ENCODE assay signal across 14 cellular contexts in the genomic region with DNA sequence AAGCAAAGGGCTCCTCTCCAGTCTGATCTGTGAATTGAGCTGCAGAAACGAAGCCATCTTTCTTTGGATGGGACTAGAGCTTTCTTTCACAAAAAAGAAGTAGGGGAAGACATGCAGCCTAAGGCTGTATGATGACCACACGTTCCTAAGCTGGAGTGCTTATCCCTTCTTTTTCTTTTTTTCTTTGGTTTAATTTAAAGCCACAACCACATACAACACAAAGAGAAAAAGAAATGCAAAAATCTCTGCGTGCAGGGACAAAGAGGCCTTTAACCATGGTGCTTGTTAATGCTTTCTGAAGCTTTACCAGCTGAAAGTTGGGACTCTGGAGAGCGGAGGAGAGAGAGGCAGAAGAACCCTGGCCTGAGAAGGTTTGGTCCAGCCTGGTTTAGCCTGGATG.
A peak's percentile ranks its signal among the peaks of the same experiment; 100 is the strongest.
DNase-seq lines count a peak whose midpoint lies in the region; ATAC-seq and TF ChIP-seq lines count a peak whose summit lies in the region.
"Had no signal": no experiment of that assay in that cellular context is flagged by ENCODE, and none has a peak within 500 bp of the region (broad histone marks: within the 10 kb centered on the region; RNA-seq: fewer than 3 reads in every experiment).

No MANE protein-coding gene starts in this region.

- ATAC-seq in T-cell (replicated peaks in 1 of 4), result no peak
- ATAC-seq: A549, GM23338 had no signal

- H3K27me3 Mint-ChIP-seq in T-cell, result no peaks in the 10 kb centered on the region

- no TSS peak for BruUV-seq in mammary epithelial cell (replicated peaks; lab: Mats Ljungman, UMichigan)

- intact Hi-C loops in breast epithelium (cut with DNase I; ENCODE audit: low total_unique reads), result no loop called here
- intact Hi-C loops in mammary epithelial cell (cut with micrococcal nuclease), result no loop called here

- H3K4me2 ChIP-seq in mammary epithelial cell (ENCODE audit: insufficient read depth, low read depth, low read length), result no peak overlapping the region
- H3K4me2 ChIP-seq: A549; BLaER1 treated with 17β-estradiol and CSF1 and Interleukin-3, amounts not matched to agents 10 nM and 100 nM; GM23338 had no signal

- CTCF ChIA-PET in mammary epithelial cell (lab: Charles Lee; ENCODE audit: low non-redundant PET), result interaction anchor here (0.8 kb wide), 1 partner anchor 251 kb away, joined by 5 read pairs; no protein-coding TSS in a partner anchor
- CTCF ChIA-PET in T-cell (lab: Charles Lee), result interaction anchor here (0.7 to 1.6 kb wide), 2 partner anchors 25 to 468 kb away, joined by 5 to 7 read pairs; no protein-coding TSS in a partner anchor

- in situ Hi-C loops in mammary epithelial cell (cut with MboI; ENCODE audit: low sequenced_read_pairs in 2 of 2), result loop anchor here (25.0 kb wide), 2 partner anchors 365 to 665 kb away; no protein-coding TSS in a partner anchor

- 66% methylated on average over 4 of the region's 4 CpGs for WGBS in mammary epithelial cell (ENCODE audit: low coverage, missing lambda C conversion rate)

- H3K27ac Mint-ChIP-seq in T-cell, result peak overlapping the region; percentile 18 to 29
- H3K27ac Mint-ChIP-seq: GM23338 had no signal

- TF ChIP-seq POLR2A in breast epithelium (IDR thresholded peaks at IDR 0.05), result no peak

- DNase-seq in breast epithelium (ENCODE audit: low spot score in 2 of 2) (no peak), mammary epithelial cell (no peak), T-cell (no peak), inferior parietal cortex (ENCODE audit: extremely low spot score) (peak; percentile 25), coronary artery (ENCODE audit: low spot score) (no peak), NCI-H2029 treated with DMSO at 0.1 percent for 48 hours (lab: John Stamatoyannopoulos, UW) (no peak)
- DNase-seq: GF-D8, NCI-H187, NCI-H345, NCI-H526 treated with DMSO at 0.1 percent for 48 hours had no signal

- H3K9me3 ChIP-seq in breast epithelium, result no peaks in the 10 kb centered on the region
- H3K9me3 ChIP-seq in mammary epithelial cell (replicated peaks; ENCODE audit: insufficient read depth, low read length), result no peaks in the 10 kb centered on the region
- H3K9me3 ChIP-seq: A549; BLaER1 treated with 17β-estradiol and CSF1 and Interleukin-3, amounts not matched to agents 10 nM and 100 nM had no signal

- dilution Hi-C loops in mammary epithelial cell (cut with HindIII; ENCODE audit: low sequenced_read_pairs), result loop anchor here (5.0 kb wide), 1 partner anchor 135 kb away; no protein-coding TSS in a partner anchor

- peaks cover 72% of the 10 kb centered on the region for H3K36me3 Mint-ChIP-seq in T-cell

- TF ChIP-seq CTCF in breast epithelium (IDR thresholded peaks at IDR 0.05) (no peak), mammary epithelial cell (conservative IDR thresholded peaks at IDR 0.05 in 1 of 2, IDR thresholded peaks at IDR 0.05 in 1 of 2; ENCODE audit: extremely low read depth in 1 of 2, insufficient read depth in 1 of 2, low read depth in 1 of 2, low read length in 2 of 2) (no peak), coronary artery (IDR thresholded peaks at IDR 0.05) (no peak)

- H3K4me3 Mint-ChIP-seq in T-cell, result no peak overlapping the region
- H3K4me3 Mint-ChIP-seq: GM23338 had no signal

- H3K36me3 ChIP-seq in breast epithelium (no peaks in the 10 kb centered on the region), mammary epithelial cell (ENCODE audit: insufficient read depth, low read length) (peaks cover 48% of the 10 kb centered on the region)

- H3K79me2 ChIP-seq in mammary epithelial cell (ENCODE audit: insufficient read depth, low read length), result peaks cover 12% of the 10 kb centered on the region

- H4K20me1 ChIP-seq in mammary epithelial cell (ENCODE audit: insufficient read depth, low read length), result no peaks in the 10 kb centered on the region

- no peak overlapping the region for H3K9ac ChIP-seq in mammary epithelial cell (ENCODE audit: insufficient read depth, low read length)
- H3K9ac ChIP-seq: BLaER1 treated with 17β-estradiol and CSF1 and Interleukin-3, amounts not matched to agents 10 nM and 100 nM had no signal

- peak overlapping the region; percentile 80 to 83 for H3K27ac ChIP-seq in breast epithelium
- H3K27ac ChIP-seq in mammary epithelial cell (ENCODE audit: insufficient read depth, low read depth, low read length), result no peak overlapping the region
- peak overlapping the region; percentile 63 for H3K27ac ChIP-seq in temporal lobe (ENCODE audit: low read depth, low read length)
- H3K27ac ChIP-seq in coronary artery, result no peak overlapping the region
- H3K27ac ChIP-seq: A549; BLaER1 treated with 17β-estradiol and CSF1 and Interleukin-3, amounts not matched to agents 10 nM and 100 nM had no signal

- H3K4me1 Mint-ChIP-seq in T-cell, result peaks cover 13 to 32% (median 20%) of the 10 kb centered on the region in 3 donors
- H3K4me1 Mint-ChIP-seq: GM23338 had no signal

- no peak overlapping the region for H2AFZ ChIP-seq in mammary epithelial cell (ENCODE audit: low read depth, low read length)
- H2AFZ ChIP-seq: GM23338 had no signal

- H3K4me1 ChIP-seq in breast epithelium, result peaks cover 0 to 5% of the 10 kb centered on the region in 2 donors
- H3K4me1 ChIP-seq in mammary epithelial cell (ENCODE audit: insufficient read depth, low read length), result peaks cover 16% of the 10 kb centered on the region
- H3K4me1 ChIP-seq: A549; BLaER1 treated with 17β-estradiol and CSF1 and Interleukin-3, amounts not matched to agents 10 nM and 100 nM had no signal

- no peak overlapping the region for H3K4me3 ChIP-seq in breast epithelium
- H3K4me3 ChIP-seq in mammary epithelial cell (replicated peaks in 1 of 3; ENCODE audit: insufficient read depth in 1 of 3, low read depth in 2 of 3, low read length in 3 of 3), result no peak overlapping the region
- no peak overlapping the region for H3K4me3 ChIP-seq in coronary artery
- H3K4me3 ChIP-seq: A549; BLaER1 treated with 17β-estradiol and CSF1 and Interleukin-3, amounts not matched to agents 10 nM and 100 nM; GM23338 had no signal

- no peaks in the 10 kb centered on the region for H3K9me3 Mint-ChIP-seq in T-cell
- H3K9me3 Mint-ChIP-seq: GM23338 had no signal

- H3K27me3 ChIP-seq in breast epithelium (no peaks in the 10 kb centered on the region), mammary epithelial cell (ENCODE audit: insufficient read depth, low read length) (no peaks in the 10 kb centered on the region)
- H3K27me3 ChIP-seq: BLaER1 treated with 17β-estradiol and CSF1 and Interleukin-3, amounts not matched to agents 10 nM and 100 nM had no signal

- POLR2A ChIA-PET in T-cell (lab: Charles Lee), result interaction anchor here (0.5 to 0.7 kb wide), 3 partner anchors 44 to 106 kb away, joined by 3 to 5 read pairs (median 4); no protein-coding TSS in a partner anchor

Comparison
In these comparisons a context has a peak if more than half of its experiments do, and no peak if none do; other contexts are left out.
1. H3K27ac ChIP-seq: peak in breast epithelium (2 of 2) and temporal lobe (single experiment); none in mammary epithelial cell (single experiment) and coronary artery (0 of 2).